Comparison of ENCODE assay signal across 17 cellular contexts in genomic region chr18:57925706-57926105, GRCh38.
DNase-seq lines count a peak whose midpoint lies in the region; ATAC-seq and TF ChIP-seq lines count a peak whose summit lies in the region.
"Had no signal": no experiment of that assay in that cellular context is flagged by ENCODE, and none has a peak within 500 bp of the region (broad histone marks: within the 10 kb centered on the region; RNA-seq: fewer than 3 reads in every experiment).

No MANE protein-coding gene starts in this region.

- H3K9me3 ChIP-seq in SK-N-SH: no peaks in the 10 kb centered on the region
- H3K9me3 ChIP-seq in esophagus (ENCODE audit: control insufficient read depth in 2 of 2, insufficient read depth in 1 of 2, low read depth in 1 of 2, low read length in 1 of 2): no peaks in the 10 kb centered on the region
- no peaks in the 10 kb centered on the region for H3K9me3 ChIP-seq in T-helper 17 cell (ENCODE audit: control insufficient read depth, low read length, poor library complexity, severe bottlenecking)
- H3K9me3 ChIP-seq in heart right ventricle: no peaks in the 10 kb centered on the region
- H3K9me3 ChIP-seq: ovary had no signal

- TF ChIP-seq CTCF in SK-N-SH (IDR thresholded peaks at IDR 0.05): no peak
- TF ChIP-seq CTCF in osteocyte (IDR thresholded peaks at IDR 0.05): no peak
- TF ChIP-seq CTCF in heart right ventricle (IDR thresholded peaks at IDR 0.05): no peak

- H3K4me3 ChIP-seq in SK-N-SH (ENCODE audit: low read depth in 2 of 2, low read length in 1 of 2) (no peak overlapping the region), esophagus (ENCODE audit: low read depth in 1 of 2, low read length in 2 of 2) (no peak overlapping the region), heart right ventricle (no peak overlapping the region)
- H3K4me3 ChIP-seq: ovary had no signal

- H3K27ac ChIP-seq in SK-N-SH (ENCODE audit: low read depth in 2 of 2, low read length in 1 of 2) (peak overlapping the region in 1 of 2 experiments; percentile 66; a peak in 2 of 4 replicates), esophagus (ENCODE audit: low read depth in 2 of 2, low read length in 1 of 2) (peak overlapping the region; percentile 14 to 44), heart right ventricle (no peak overlapping the region)
- H3K27ac ChIP-seq: ovary had no signal

- H3K9me2 ChIP-seq in SK-N-SH: no peaks in the 10 kb centered on the region

- H4K20me1 ChIP-seq in SK-N-SH (ENCODE audit: insufficient read depth): no peaks in the 10 kb centered on the region

- H3K4me1 Mint-ChIP-seq in osteocyte (ENCODE audit: unreplicated experiment) (peaks cover 15% of the 10 kb centered on the region), T-helper 17 cell (no peaks in the 10 kb centered on the region)
- H3K4me1 Mint-ChIP-seq: H9 had no signal

- no peak for TF ChIP-seq RAD21 in SK-N-SH (IDR thresholded peaks at IDR 0.05; ENCODE audit: low read length)

- H3K27me3 Mint-ChIP-seq in osteocyte (ENCODE audit: unreplicated experiment) (no peaks in the 10 kb centered on the region), T-helper 17 cell (peaks cover 9% of the 10 kb centered on the region)

- ATAC-seq in HG03571 (IDR thresholded peaks at IDR 0.05; ENCODE audit: unreplicated experiment) (no peak), T-helper 17 cell (no peak), heart right ventricle (no peak)

- no peak overlapping the region for H3K9ac ChIP-seq in SK-N-SH

- no peaks in the 10 kb centered on the region for H3K79me2 ChIP-seq in SK-N-SH (ENCODE audit: insufficient read depth)

- no peak overlapping the region for H3K4me2 ChIP-seq in SK-N-SH

- H3K36me3 Mint-ChIP-seq in osteocyte (ENCODE audit: unreplicated experiment) (no peaks in the 10 kb centered on the region), T-helper 17 cell (ENCODE audit: low read depth) (no peaks in the 10 kb centered on the region)
- H3K36me3 Mint-ChIP-seq: activated naive CD4-positive, alpha-beta T cell treated with anti-CD3 and anti-CD28 coated beads, Interleukin-2, amount 50 U/mL, for 24 hours had no signal

- intact Hi-C loops in heart right ventricle (cut with DNase I): no loop called here

- H3K36me3 ChIP-seq in SK-N-SH (replicated peaks in 1 of 2; ENCODE audit: control insufficient read depth in 1 of 2, insufficient read depth in 2 of 2, low read length in 1 of 2) (no peaks in the 10 kb centered on the region), esophagus (ENCODE audit: control insufficient read depth in 2 of 2, insufficient read depth in 2 of 2, low read length in 1 of 2) (no peaks in the 10 kb centered on the region), heart right ventricle (no peaks in the 10 kb centered on the region)
- H3K36me3 ChIP-seq: ovary had no signal

- 55% methylated on average over 1 of the region's 1 CpG for WGBS in SK-N-SH (ENCODE audit: low lambda C conversion rate)
- 47 to 55% methylated on average over 1 of the region's 1 CpG for WGBS in esophagus, 2 donors
- 91% methylated on average over 1 of the region's 1 CpG for WGBS in heart right ventricle, 2 donors

- H3K4me1 ChIP-seq in SK-N-SH (ENCODE audit: control insufficient read depth in 1 of 2, insufficient read depth in 2 of 2, low read depth in 1 of 2, low read length in 1 of 2) (no peaks in the 10 kb centered on the region; a peak in 1 of 4 replicates), esophagus (ENCODE audit: control insufficient read depth in 2 of 2, insufficient read depth in 2 of 2, low read length in 1 of 2) (no peaks in the 10 kb centered on the region), heart right ventricle (peaks cover 0 to 4% (median 0%) of the 10 kb centered on the region in 9 donors)

- no peak for TF ChIP-seq EP300 in SK-N-SH (IDR thresholded peaks at IDR 0.05; ENCODE audit: borderline replicate concordance in 1 of 2, low read depth in 1 of 2, low read length in 1 of 2)

- no peaks in the 10 kb centered on the region for H3K9me3 Mint-ChIP-seq in osteocyte (ENCODE audit: unreplicated experiment)
- H3K9me3 Mint-ChIP-seq: activated naive CD4-positive, alpha-beta T cell treated with anti-CD3 and anti-CD28 coated beads, Interleukin-2, amount 50 U/mL, for 24 hours; H9 had no signal

- H3K27me3 ChIP-seq in SK-N-SH (ENCODE audit: insufficient read depth) (no peaks in the 10 kb centered on the region), esophagus (ENCODE audit: control insufficient read depth in 1 of 2, insufficient read depth in 2 of 2, low read length in 2 of 2) (no peaks in the 10 kb centered on the region), heart right ventricle (no peaks in the 10 kb centered on the region)
- H3K27me3 ChIP-seq: ovary had no signal

- CTCF ChIA-PET in SK-N-SH (lab: Yijun Ruan, JAX): interaction anchor here (0.8 to 1.7 kb wide), 3 partner anchors 10 to 196 kb away, joined by 3 to 5 read pairs (median 3); no protein-coding TSS in a partner anchor

- H3K27ac Mint-ChIP-seq in osteocyte (ENCODE audit: unreplicated experiment) (peak overlapping the region; percentile 63), T-helper 17 cell (no peak overlapping the region)
- H3K27ac Mint-ChIP-seq: activated naive CD4-positive, alpha-beta T cell treated with anti-CD3 and anti-CD28 coated beads, Interleukin-2, amount 50 U/mL, for 24 hours; H9 had no signal

- POLR2A ChIA-PET in SK-N-SH (lab: Yijun Ruan, JAX): no interaction called here

- H3K4me3 Mint-ChIP-seq in osteocyte (ENCODE audit: unreplicated experiment) (no peak overlapping the region), T-helper 17 cell (no peak overlapping the region)
- H3K4me3 Mint-ChIP-seq: activated naive CD4-positive, alpha-beta T cell treated with anti-CD3 and anti-CD28 coated beads, Interleukin-2, amount 50 U/mL, for 24 hours; H9 had no signal

- DNase-seq in GM04503 (ENCODE audit: low read depth) (peak; percentile 25), SK-N-SH (no peak), osteocyte (ENCODE audit: extremely low spot score, unreplicated experiment) (no peak), T-helper 17 cell (no peak), heart right ventricle (no peak)
- DNase-seq: C1 segment of cervical spinal cord; cerebellar nuclear complex; DMS79 treated with DMSO at 0.1 percent for 48 hours; H9; hippocampal formation; NCI-H1694 treated with DMSO at 0.1 percent for 48 hours; NCI-H526; ovary; stimulated activated naive CD4-positive, alpha-beta T cell treated with Interleukin-2 at 50 U/mL for 16 hours had no signal

- peaks cover 5% of the 10 kb centered on the region for H3F3A ChIP-seq in SK-N-SH (replicated peaks; ENCODE audit: insufficient read depth)

- H2AFZ ChIP-seq in SK-N-SH (ENCODE audit: low read depth): no peak overlapping the region; the same call in 1 of the 2 replicates

TF ChIP-seq in SK-N-SH, 30 proteins besides CTCF, POLR2A, EP300 and RAD21:
- TF ChIP-seq FOSL2 (IDR thresholded peaks at IDR 0.05; ENCODE audit: borderline replicate concordance, low read depth): peak; percentile 26; the same call in 1 of the 2 replicates
- no peak for TF ChIP-seq TCF12 (IDR thresholded peaks at IDR 0.05)
- no peak for TF ChIP-seq FOXM1 (IDR thresholded peaks at IDR 0.05; ENCODE audit: low read depth)
- 0 out of 2 replicates have a peak, but pooled peaks have one; percentile 44 for TF ChIP-seq JUND (IDR thresholded peaks at IDR 0.05)
- 0 out of 2 replicates have a peak, but pooled peaks have one; percentile 22 for TF ChIP-seq TEAD4 (IDR thresholded peaks at IDR 0.05; ENCODE audit: borderline replicate concordance, insufficient read depth)

Comparison
In these comparisons a context has a peak if more than half of its experiments do, and no peak if none do; other contexts are left out.
1. H3K27ac ChIP-seq: peak in esophagus (2 of 2); none in heart right ventricle (0 of 10).